ENCODE assay signal across 15 cellular contexts in the genomic region with DNA sequence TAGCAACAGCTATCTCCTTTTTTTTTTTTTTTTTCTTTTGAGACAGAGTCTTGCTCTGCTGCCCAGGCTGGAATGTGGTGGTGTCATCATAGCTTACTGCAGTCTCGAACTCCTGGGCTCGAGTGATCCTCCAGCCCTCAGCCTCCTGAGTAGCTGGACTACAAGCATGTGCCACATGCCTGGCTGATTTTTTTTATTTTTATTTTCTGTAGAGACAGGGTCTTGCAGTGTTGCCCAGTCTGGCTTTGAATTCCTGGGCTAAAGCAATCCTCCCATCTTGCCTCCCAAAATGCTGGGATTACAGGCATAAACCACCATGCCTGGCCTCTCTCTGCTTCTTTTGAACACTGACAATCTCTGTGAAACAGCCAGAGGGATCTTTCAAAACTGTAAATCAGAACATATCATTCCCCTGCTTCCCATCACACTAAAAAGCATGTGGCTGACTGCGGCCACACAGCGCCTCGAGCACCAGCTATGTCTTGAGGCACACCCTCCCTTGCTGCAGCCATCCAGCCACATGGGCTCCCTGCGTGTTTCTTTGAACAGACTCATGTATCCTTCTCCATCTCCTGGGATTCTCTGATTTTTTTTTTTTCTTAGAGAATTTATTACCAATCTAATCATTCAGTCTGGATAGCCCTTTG.
A peak's percentile ranks its signal among the peaks of the same experiment; 100 is the strongest.
DNase-seq lines count a peak whose midpoint lies in the region; ATAC-seq and TF ChIP-seq lines count a peak whose summit lies in the region.
"Had no signal": no experiment of that assay in that cellular context is flagged by ENCODE, and none has a peak within 500 bp of the region (broad histone marks: within the 10 kb centered on the region; RNA-seq: fewer than 3 reads in every experiment).

No MANE protein-coding gene starts in this region.

- TF ChIP-seq EP300 in SK-N-SH (IDR thresholded peaks at IDR 0.05; ENCODE audit: borderline replicate concordance in 1 of 2, low read depth in 1 of 2, low read length in 1 of 2) = no peak

- H3K27ac ChIP-seq in left ventricle myocardium inferior (replicated peaks) (no peak overlapping the region), SK-N-SH (ENCODE audit: low read depth in 2 of 2, low read length in 1 of 2) (no peak overlapping the region)
- H3K27ac ChIP-seq: RWPE1 had no signal

- peak overlapping the region; percentile 32 for H3K27ac Mint-ChIP-seq in activated T-helper 17 cell treated with anti-CD3 and anti-CD28 coated beads, Interleukin-2, amount 50 U/mL, for 72 hours
- H3K27ac Mint-ChIP-seq in memory B cell = peak overlapping the region; percentile 24
- H3K27ac Mint-ChIP-seq in stimulated activated naive B cell treated with anti-CD40 and anti-IgM and Interleukin-4, amounts not matched to agents 10 μg/mL and 1 μg/mL and 100 μg/mL, for 72 hours = peak overlapping the region; percentile 42

- H4K20me1 ChIP-seq in SK-N-SH (ENCODE audit: insufficient read depth) = no peaks in the 10 kb centered on the region

- no peaks in the 10 kb centered on the region for H3K9me2 ChIP-seq in SK-N-SH

- DNase-seq in EH (ENCODE audit: low read depth) = peak; percentile 33
- no peak for DNase-seq in memory B cell (ENCODE audit: low spot score in 2 of 2)
- DNase-seq in stimulated activated naive B cell treated with anti-CD40 and anti-IgM and Interleukin-4, amounts not matched to agents 10 μg/mL and 1 μg/mL and 100 μg/mL, for 72 hours = no peak
- DNase-seq in left ventricle myocardium inferior = no peak
- DNase-seq in SK-N-SH = no peak
- DNase-seq: DND-41, NCI-H1092 treated with DMSO at 0.1 percent for 48 hours, NCI-H146, NCI-H2081, NCI-H2171 treated with DMSO at 0.1 percent for 48 hours, NCI-H748 treated with DMSO at 0.1 percent for 48 hours had no signal

- H3K4me3 ChIP-seq in left ventricle myocardium inferior (no peak overlapping the region), SK-N-SH (ENCODE audit: low read depth in 2 of 2, low read length in 1 of 2) (no peak overlapping the region)

- H3K9me3 ChIP-seq in left ventricle myocardium inferior (replicated peaks) = no peaks in the 10 kb centered on the region
- no peaks in the 10 kb centered on the region for H3K9me3 ChIP-seq in SK-N-SH

- no peak overlapping the region for H3K4me2 ChIP-seq in SK-N-SH

- peaks cover 3% of the 10 kb centered on the region for H3K4me1 Mint-ChIP-seq in activated T-helper 17 cell treated with anti-CD3 and anti-CD28 coated beads, Interleukin-2, amount 50 U/mL, for 72 hours
- H3K4me1 Mint-ChIP-seq in memory B cell = peaks cover 27% of the 10 kb centered on the region
- peaks cover 41 to 87% of the 10 kb centered on the region in 2 donors for H3K4me1 Mint-ChIP-seq in stimulated activated naive B cell treated with anti-CD40 and anti-IgM and Interleukin-4, amounts not matched to agents 10 μg/mL and 1 μg/mL and 100 μg/mL, for 72 hours

- peaks cover 1% of the 10 kb centered on the region for H3K4me1 ChIP-seq in left ventricle myocardium inferior
- peaks cover 0 to 3% of the 10 kb centered on the region in 2 experiments; a peak in 1 of 4 replicates for H3K4me1 ChIP-seq in SK-N-SH (ENCODE audit: control insufficient read depth in 1 of 2, insufficient read depth in 2 of 2, low read depth in 1 of 2, low read length in 1 of 2)

- H3K9me3 Mint-ChIP-seq in activated T-helper 17 cell treated with anti-CD3 and anti-CD28 coated beads, Interleukin-2, amount 50 U/mL, for 72 hours = no peaks in the 10 kb centered on the region
- H3K9me3 Mint-ChIP-seq in memory B cell = no peaks in the 10 kb centered on the region
- H3K9me3 Mint-ChIP-seq in stimulated activated naive B cell treated with anti-CD40 and anti-IgM and Interleukin-4, amounts not matched to agents 10 μg/mL and 1 μg/mL and 100 μg/mL, for 72 hours = no peaks in the 10 kb centered on the region
- H3K9me3 Mint-ChIP-seq: CD14-positive monocyte had no signal

- no peak for ATAC-seq in activated T-helper 17 cell treated with anti-CD3 and anti-CD28 coated beads, Interleukin-2, amount 50 U/mL, for 72 hours (replicated peaks)
- ATAC-seq in memory B cell (ENCODE audit: low read depth) (no peak), HG03565 (IDR thresholded peaks at IDR 0.05; ENCODE audit: unreplicated experiment) (no peak)
- no peak for ATAC-seq in stimulated activated naive B cell treated with anti-CD40 and anti-IgM and Interleukin-4, amounts not matched to agents 10 μg/mL and 1 μg/mL and 100 μg/mL, for 72 hours (replicated peaks)

- H3F3A ChIP-seq in SK-N-SH (replicated peaks; ENCODE audit: insufficient read depth) = no peaks in the 10 kb centered on the region

- intact Hi-C loops in left ventricle myocardium inferior (cut with micrococcal nuclease) = no loop called here

- H3K9ac ChIP-seq in SK-N-SH = no peak overlapping the region

- no peaks in the 10 kb centered on the region for H3K36me3 ChIP-seq in left ventricle myocardium inferior
- peaks cover 0 to 3% of the 10 kb centered on the region in 2 experiments for H3K36me3 ChIP-seq in SK-N-SH (replicated peaks in 1 of 2; ENCODE audit: control insufficient read depth in 1 of 2, insufficient read depth in 2 of 2, low read length in 1 of 2)

- peaks cover 40% of the 10 kb centered on the region for H3K79me2 ChIP-seq in SK-N-SH (ENCODE audit: insufficient read depth)

- no peaks in the 10 kb centered on the region for H3K27me3 Mint-ChIP-seq in activated T-helper 17 cell treated with anti-CD3 and anti-CD28 coated beads, Interleukin-2, amount 50 U/mL, for 72 hours
- no peaks in the 10 kb centered on the region for H3K27me3 Mint-ChIP-seq in memory B cell
- no peaks in the 10 kb centered on the region for H3K27me3 Mint-ChIP-seq in stimulated activated naive B cell treated with anti-CD40 and anti-IgM and Interleukin-4, amounts not matched to agents 10 μg/mL and 1 μg/mL and 100 μg/mL, for 72 hours

- no peak overlapping the region for H2AFZ ChIP-seq in SK-N-SH (ENCODE audit: low read depth)

- no peak for TF ChIP-seq RAD21 in SK-N-SH (IDR thresholded peaks at IDR 0.05; ENCODE audit: low read length)

- CTCF ChIA-PET in SK-N-SH (lab: Yijun Ruan, JAX) = no interaction called here

- no peaks in the 10 kb centered on the region for H3K27me3 ChIP-seq in left ventricle myocardium inferior (ENCODE audit: low read depth)
- no peaks in the 10 kb centered on the region for H3K27me3 ChIP-seq in SK-N-SH (ENCODE audit: insufficient read depth)

- TF ChIP-seq CTCF in left ventricle myocardium inferior (IDR thresholded peaks at IDR 0.05; ENCODE audit: borderline replicate concordance) = no peak
- no peak for TF ChIP-seq CTCF in SK-N-SH (IDR thresholded peaks at IDR 0.05)

- 96% methylated on average over 6 of the region's 6 CpGs for WGBS in SK-N-SH (ENCODE audit: low lambda C conversion rate)

- POLR2A ChIA-PET in SK-N-SH (lab: Yijun Ruan, JAX) = no interaction called here

- no peak overlapping the region for H3K4me3 Mint-ChIP-seq in activated T-helper 17 cell treated with anti-CD3 and anti-CD28 coated beads, Interleukin-2, amount 50 U/mL, for 72 hours
- no peak overlapping the region for H3K4me3 Mint-ChIP-seq in memory B cell
- H3K4me3 Mint-ChIP-seq in stimulated activated naive B cell treated with anti-CD40 and anti-IgM and Interleukin-4, amounts not matched to agents 10 μg/mL and 1 μg/mL and 100 μg/mL, for 72 hours = no peak overlapping the region
- H3K4me3 Mint-ChIP-seq: CD14-positive monocyte had no signal

- H3K36me3 Mint-ChIP-seq in activated T-helper 17 cell treated with anti-CD3 and anti-CD28 coated beads, Interleukin-2, amount 50 U/mL, for 72 hours (ENCODE audit: low read depth) = no peaks in the 10 kb centered on the region
- peaks cover 9% of the 10 kb centered on the region for H3K36me3 Mint-ChIP-seq in memory B cell
- peaks cover 22 to 51% of the 10 kb centered on the region in 2 donors for H3K36me3 Mint-ChIP-seq in stimulated activated naive B cell treated with anti-CD40 and anti-IgM and Interleukin-4, amounts not matched to agents 10 μg/mL and 1 μg/mL and 100 μg/mL, for 72 hours

TF ChIP-seq in SK-N-SH, 30 proteins besides CTCF, POLR2A, EP300 and RAD21 (continues in another document):
- no peak for TF ChIP-seq EZH2phosphoT487 (IDR thresholded peaks at IDR 0.05; ENCODE audit: borderline replicate concordance, low read depth)
- no peak for TF ChIP-seq SIN3A (IDR thresholded peaks at IDR 0.05; ENCODE audit: borderline replicate concordance, low read depth, low read length)
- TF ChIP-seq RXRA (IDR thresholded peaks at IDR 0.05; ENCODE audit: borderline replicate concordance, low read depth) = no peak
- TF ChIP-seq FOXM1 (IDR thresholded peaks at IDR 0.05; ENCODE audit: low read depth) = no peak
- TF ChIP-seq, protein P1, sequence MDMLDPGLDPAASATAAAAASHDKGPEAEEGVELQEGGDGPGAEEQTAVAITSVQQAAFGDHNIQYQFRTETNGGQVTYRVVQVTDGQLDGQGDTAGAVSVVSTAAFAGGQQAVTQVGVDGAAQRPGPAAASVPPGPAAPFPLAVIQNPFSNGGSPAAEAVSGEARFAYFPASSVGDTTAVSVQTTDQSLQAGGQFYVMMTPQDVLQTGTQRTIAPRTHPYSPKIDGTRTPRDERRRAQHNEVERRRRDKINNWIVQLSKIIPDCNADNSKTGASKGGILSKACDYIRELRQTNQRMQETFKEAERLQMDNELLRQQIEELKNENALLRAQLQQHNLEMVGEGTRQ (IDR thresholded peaks at IDR 0.05; ENCODE audit: borderline replicate concordance, low read depth, low read length) = no peak
- TF ChIP-seq, protein P2, sequence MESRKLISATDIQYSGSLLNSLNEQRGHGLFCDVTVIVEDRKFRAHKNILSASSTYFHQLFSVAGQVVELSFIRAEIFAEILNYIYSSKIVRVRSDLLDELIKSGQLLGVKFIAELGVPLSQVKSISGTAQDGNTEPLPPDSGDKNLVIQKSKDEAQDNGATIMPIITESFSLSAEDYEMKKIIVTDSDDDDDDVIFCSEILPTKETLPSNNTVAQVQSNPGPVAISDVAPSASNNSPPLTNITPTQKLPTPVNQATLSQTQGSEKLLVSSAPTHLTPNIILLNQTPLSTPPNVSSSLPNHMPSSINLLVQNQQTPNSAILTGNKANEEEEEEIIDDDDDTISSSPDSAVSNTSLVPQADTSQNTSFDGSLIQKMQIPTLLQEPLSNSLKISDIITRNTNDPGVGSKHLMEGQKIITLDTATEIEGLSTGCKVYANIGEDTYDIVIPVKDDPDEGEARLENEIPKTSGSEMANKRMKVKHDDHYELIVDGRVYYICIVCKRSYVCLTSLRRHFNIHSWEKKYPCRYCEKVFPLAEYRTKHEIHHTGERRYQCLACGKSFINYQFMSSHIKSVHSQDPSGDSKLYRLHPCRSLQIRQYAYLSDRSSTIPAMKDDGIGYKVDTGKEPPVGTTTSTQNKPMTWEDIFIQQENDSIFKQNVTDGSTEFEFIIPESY (IDR thresholded peaks at IDR 0.05; ENCODE audit: borderline replicate concordance, low read depth) = no peak
- no peak for TF ChIP-seq YY1 (IDR thresholded peaks at IDR 0.05; ENCODE audit: low read depth)
- TF ChIP-seq SMC3 (IDR thresholded peaks at IDR 0.05; ENCODE audit: low read depth, low read length) = no peak
- no peak for TF ChIP-seq NRF1 (IDR thresholded peaks at IDR 0.05; ENCODE audit: low read depth, low read length)
- TF ChIP-seq, protein P3, sequence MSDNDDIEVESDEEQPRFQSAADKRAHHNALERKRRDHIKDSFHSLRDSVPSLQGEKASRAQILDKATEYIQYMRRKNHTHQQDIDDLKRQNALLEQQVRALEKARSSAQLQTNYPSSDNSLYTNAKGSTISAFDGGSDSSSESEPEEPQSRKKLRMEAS (IDR thresholded peaks at IDR 0.05; ENCODE audit: low read depth) = no peak
